Comparison of ENCODE assay signal across 10 cellular contexts in genomic region chr19:46862974-46863632, GRCh38. TPM values are rescaled to one million over a fixed set of nuclear protein-coding genes. Genes with fewer than 3 reads are reported as not detected.
DNase-seq lines count a peak whose midpoint lies in the region; ATAC-seq and TF ChIP-seq lines count a peak whose summit lies in the region.
"Had no signal": no experiment of that assay in that cellular context is flagged by ENCODE, and none has a peak within 500 bp of the region (broad histone marks: within the 10 kb centered on the region; RNA-seq: fewer than 3 reads in every experiment).

No MANE protein-coding gene starts in this region.

- H3K27me3 ChIP-seq in right atrium auricular region (no peaks in the 10 kb centered on the region), mesenchymal stem cell (ENCODE audit: control insufficient read depth in 1 of 2, insufficient read depth in 1 of 2, low read length in 2 of 2) (no peaks in the 10 kb centered on the region), MM.1S (replicated peaks; ENCODE audit: insufficient read depth, low read length) (no peaks in the 10 kb centered on the region)

- no peaks in the 10 kb centered on the region for H3K36me3 ChIP-seq in right atrium auricular region
- no peaks in the 10 kb centered on the region for H3K36me3 ChIP-seq in mesenchymal stem cell (ENCODE audit: control insufficient read depth in 1 of 2, insufficient read depth in 2 of 2, low read depth in 1 of 2, low read length in 2 of 2)
- no peaks in the 10 kb centered on the region for H3K36me3 ChIP-seq in MM.1S (replicated peaks; ENCODE audit: insufficient read depth, low read length)

- H2BK15ac ChIP-seq in mesenchymal stem cell (ENCODE audit: low read depth, poor library complexity, severe bottlenecking) = no peak overlapping the region

- WGBS in mesenchymal stem cell = 26% methylated on average over 4 of the region's 4 CpGs

- TF ChIP-seq CTCF in right atrium auricular region (IDR thresholded peaks at IDR 0.05) = no peak
- no peak for TF ChIP-seq CTCF in astrocyte of the spinal cord (IDR thresholded peaks at IDR 0.05; ENCODE audit: low read depth, low read length)
- TF ChIP-seq CTCF in MM.1S (IDR thresholded peaks at IDR 0.05; ENCODE audit: low read length) = no peak
- no peak for TF ChIP-seq CTCF in omental fat pad (IDR thresholded peaks at IDR 0.05)

- no peak overlapping the region for H2BK5ac ChIP-seq in mesenchymal stem cell (ENCODE audit: low read depth, low read length, poor library complexity, severe bottlenecking)

- H2BK120ac ChIP-seq in mesenchymal stem cell (ENCODE audit: low read depth, low read length) = no peak overlapping the region

- in situ Hi-C loops in astrocyte of the spinal cord (cut with HindIII; ENCODE audit: low sequenced_read_pairs) = no loop called here

- peaks cover 67% of the 10 kb centered on the region for H3K79me2 ChIP-seq in MM.1S (ENCODE audit: low read length)

- H3K4me2 ChIP-seq in mesenchymal stem cell (ENCODE audit: low read length, poor library complexity, severe bottlenecking) = peak overlapping the region; percentile 58
- H3K4me2 ChIP-seq in MM.1S (ENCODE audit: low read depth, low read length) = no peak overlapping the region; the same call in 1 of the 2 replicates

- peaks cover 4% of the 10 kb centered on the region for H3K79me1 ChIP-seq in mesenchymal stem cell (replicated peaks; ENCODE audit: low read length, poor library complexity, severe bottlenecking)

- peaks cover 6% of the 10 kb centered on the region; the same call in 1 of the 2 replicates for H3F3A ChIP-seq in MM.1S (ENCODE audit: insufficient read depth, low read length)

- ATAC-seq in left ventricle myocardium superior (no peak), omental fat pad (ENCODE audit: low FRiP score) (no peak)

- H3K4me1 ChIP-seq in right atrium auricular region = peaks cover 0 to 70% of the 10 kb centered on the region in 2 donors
- H3K4me1 ChIP-seq in mesenchymal stem cell (ENCODE audit: control insufficient read depth, insufficient read depth, low read depth, low read length) = peaks cover 25% of the 10 kb centered on the region
- peaks cover 10% of the 10 kb centered on the region for H3K4me1 ChIP-seq in MM.1S (ENCODE audit: low read length)

- H3K4me3 ChIP-seq in right atrium auricular region = peak overlapping the region; percentile 66 to 87
- H3K4me3 ChIP-seq in astrocyte of the spinal cord (ENCODE audit: low read depth, low read length) = peak overlapping the region; percentile 74
- peak overlapping the region in 1 of 2 experiments; percentile 90 for H3K4me3 ChIP-seq in mesenchymal stem cell (ENCODE audit: insufficient read depth in 1 of 2, low read depth in 1 of 2, low read length in 2 of 2)
- H3K4me3 ChIP-seq in MM.1S (ENCODE audit: low read length) = no peak overlapping the region

- no peak overlapping the region for H4K8ac ChIP-seq in mesenchymal stem cell (ENCODE audit: low read length)

- no peak overlapping the region for H2AFZ ChIP-seq in mesenchymal stem cell (ENCODE audit: low read depth, low read length)
- no peak overlapping the region for H2AFZ ChIP-seq in MM.1S (ENCODE audit: low read length)

- no peaks in the 10 kb centered on the region for H3K9me3 ChIP-seq in right atrium auricular region
- no peaks in the 10 kb centered on the region for H3K9me3 ChIP-seq in mesenchymal stem cell (ENCODE audit: control insufficient read depth, low read length)
- H3K9me3 ChIP-seq in MM.1S (replicated peaks; ENCODE audit: insufficient read depth, low read length) = no peaks in the 10 kb centered on the region

- H3K23ac ChIP-seq in mesenchymal stem cell (ENCODE audit: low read length in 2 of 2) = no peak overlapping the region

- peak overlapping the region; percentile 98 to 99 for H3K27ac ChIP-seq in right atrium auricular region
- peak overlapping the region; percentile 39 for H3K27ac ChIP-seq in mesenchymal stem cell (ENCODE audit: low read length, poor library complexity, severe bottlenecking)
- no peak overlapping the region for H3K27ac ChIP-seq in MM.1S (ENCODE audit: low read length)

- H3K18ac ChIP-seq in mesenchymal stem cell (ENCODE audit: low read depth in 1 of 2, low read length in 2 of 2) = peak overlapping the region in 1 of 2 experiments; percentile 59

- no peak for DNase-seq in right atrium auricular region (ENCODE audit: low spot score)
- no peak for DNase-seq in left ventricle myocardium superior
- no peak for DNase-seq in astrocyte of the spinal cord (ENCODE audit: low read depth, low spot score)
- DNase-seq in mesenchymal stem cell = peak; percentile 26
- DNase-seq in MM.1S = no peak
- no peak for DNase-seq in omental fat pad (ENCODE audit: low spot score)
- DNase-seq in DMS79 treated with DMSO at 0.1 percent for 48 hours (lab: John Stamatoyannopoulos, UW) = no peak
- DNase-seq in cerebellar nuclear complex (lab: John Stamatoyannopoulos, UW) = no peak
- DNase-seq: amniotic stem cell, occipital lobe had no signal

- peak overlapping the region; percentile 93 for H3K9ac ChIP-seq in mesenchymal stem cell (ENCODE audit: low read length)
- no peak overlapping the region for H3K9ac ChIP-seq in MM.1S (ENCODE audit: low read length)

- H2BK12ac ChIP-seq in mesenchymal stem cell (ENCODE audit: low read length in 2 of 2) = no peak overlapping the region

- no peak overlapping the region for H4K91ac ChIP-seq in mesenchymal stem cell (ENCODE audit: low read length)

- no peak overlapping the region for H3K14ac ChIP-seq in mesenchymal stem cell (ENCODE audit: low read length in 2 of 2)

- H4K20me1 ChIP-seq in MM.1S (ENCODE audit: insufficient read depth, low read length) = no peaks in the 10 kb centered on the region

- H3K4ac ChIP-seq in mesenchymal stem cell (ENCODE audit: low read depth in 1 of 2, low read length in 2 of 2) = no peak overlapping the region

- intact Hi-C loops in left ventricle myocardium superior (cut with micrococcal nuclease) = no loop called here

- H2AK5ac ChIP-seq in mesenchymal stem cell (ENCODE audit: low read length, severe bottlenecking) = no peak overlapping the region

- H3K9me2 ChIP-seq in MM.1S (replicated peaks; ENCODE audit: insufficient read depth, low read length) = no peaks in the 10 kb centered on the region

RNA-seq across cellular contexts. Expression of gene ARHGAP35, which starts 2.3 kb away (rescaled TPM):
- total RNA-seq in right atrium auricular region = 10 to 100 TPM; 59.1 to 76.5 TPM
- total RNA-seq in left ventricle myocardium superior = 69.7 TPM
- polyA plus RNA-seq in mesenchymal stem cell (2013, experiment 1 of 2) = 40.0 TPM
- 36.9 TPM for polyA plus RNA-seq in mesenchymal stem cell (2013, experiment 2 of 2)
- 10 to 100 TPM; 30.1 to 45.2 (median 37.2) TPM for total RNA-seq in omental fat pad

RNA-seq across cellular contexts. Expression of gene AP2S1, which starts 12.5 kb away (rescaled TPM):
- total RNA-seq in right atrium auricular region = 100 to 1,000 TPM in 1 of 2 donors, 10 to 100 TPM in 1; 61.0 to 103 TPM
- 85.2 TPM for total RNA-seq in left ventricle myocardium superior
- 284 TPM for polyA plus RNA-seq in mesenchymal stem cell (2013, experiment 1 of 2)
- 308 TPM for polyA plus RNA-seq in mesenchymal stem cell (2013, experiment 2 of 2)
- total RNA-seq in omental fat pad = 100 to 1,000 TPM in 3 of 4 donors, 10 to 100 TPM in 1; 96.6 to 166 (median 132) TPM
